ENCODE assay signal across 1 cellular context in the genomic region with DNA sequence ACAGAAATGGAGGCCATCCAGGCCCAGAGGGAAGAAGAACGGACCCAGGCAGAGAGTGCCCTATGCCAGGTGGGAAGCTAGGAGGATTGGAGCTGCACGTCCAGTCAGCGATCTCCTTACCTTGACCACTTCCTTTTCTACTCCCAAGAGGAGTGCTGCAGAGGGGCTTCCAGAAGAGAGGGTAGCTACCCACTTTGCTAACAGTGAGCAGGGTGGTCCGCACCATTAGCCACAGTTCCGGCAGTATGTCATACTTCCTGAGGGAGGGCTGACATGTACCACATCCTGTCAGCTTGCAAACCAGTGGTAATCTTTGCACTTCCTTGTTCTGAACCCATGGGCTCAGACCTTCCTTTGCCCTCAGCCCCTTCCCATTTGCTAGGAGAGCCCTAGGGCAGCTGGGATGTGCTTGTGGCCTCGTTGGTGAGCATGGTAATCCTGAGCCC.
TF ChIP-seq lines count a peak whose summit lies in the region.

No MANE protein-coding gene starts in this region.

TF ChIP-seq in GM12878, 131 proteins besides CTCF, POLR2A, EP300 and RAD21 (continued from another document and continues in another):
- TF ChIP-seq, protein P1, sequence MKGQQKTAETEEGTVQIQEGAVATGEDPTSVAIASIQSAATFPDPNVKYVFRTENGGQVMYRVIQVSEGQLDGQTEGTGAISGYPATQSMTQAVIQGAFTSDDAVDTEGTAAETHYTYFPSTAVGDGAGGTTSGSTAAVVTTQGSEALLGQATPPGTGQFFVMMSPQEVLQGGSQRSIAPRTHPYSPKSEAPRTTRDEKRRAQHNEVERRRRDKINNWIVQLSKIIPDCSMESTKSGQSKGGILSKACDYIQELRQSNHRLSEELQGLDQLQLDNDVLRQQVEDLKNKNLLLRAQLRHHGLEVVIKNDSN (IDR thresholded peaks at IDR 0.05; ENCODE audit: borderline replicate concordance, extremely low read length, insufficient read depth, low read depth, low read length): no peak
- TF ChIP-seq ESRRA (IDR thresholded peaks at IDR 0.05; ENCODE audit: low read length) (no peak), RAD51 (IDR thresholded peaks at IDR 0.05) (no peak), DPF2 (IDR thresholded peaks at IDR 0.05) (peak; percentile 39; the same call in 1 of the 2 replicates), ZNF274 (IDR thresholded peaks at IDR 0.05; ENCODE audit: insufficient read depth, insufficient read length) (no peak), NR2C1 (IDR thresholded peaks at IDR 0.05) (no peak), ZZZ3 (IDR thresholded peaks at IDR 0.05; ENCODE audit: control insufficient read depth, insufficient read length, low read depth) (no peak), NFYA (IDR thresholded peaks at IDR 0.05; ENCODE audit: borderline replicate concordance, low read depth, low read length) (no peak), IKZF2 (IDR thresholded peaks at IDR 0.05) (peak; percentile 44 to 47; a peak in 2 of 4 replicates), TBL1XR1 (IDR thresholded peaks at IDR 0.05; ENCODE audit: low read depth, low read length) (no peak), NBN (IDR thresholded peaks at IDR 0.05) (no peak), SMC3 (IDR thresholded peaks at IDR 0.05; ENCODE audit: borderline replicate concordance, low read length) (no peak), ASH2L (IDR thresholded peaks at IDR 0.05; ENCODE audit: borderline replicate concordance, low read depth) (no peak), STAT3 (IDR thresholded peaks at IDR 0.05; ENCODE audit: low read depth, low read length) (no peak), TCF3 (IDR thresholded peaks at IDR 0.05; ENCODE audit: borderline replicate concordance, insufficient read depth, low read depth, low read length) (0 out of 2 replicates have a peak, but pooled peaks have one; percentile 34), SUZ12 (IDR thresholded peaks at IDR 0.05; ENCODE audit: unreplicated experiment) (no peak), JUND (IDR thresholded peaks at IDR 0.05; ENCODE audit: low read depth, low read length) (no peak), CREM (IDR thresholded peaks at IDR 0.05; ENCODE audit: low read depth) (0 out of 2 replicates have a peak, but pooled peaks have one; percentile 16), PAX5 (IDR thresholded peaks at IDR 0.05; ENCODE audit: borderline replicate concordance, low read depth, low read length) (peak; percentile 30; the same call in 1 of the 2 replicates), YBX1 (IDR thresholded peaks at IDR 0.05) (no peak), NFIC (IDR thresholded peaks at IDR 0.05; ENCODE audit: low read depth, low read length) (no peak), KAT2A (conservative IDR thresholded peaks at IDR 0.05; ENCODE audit: control insufficient read depth, low read depth, low read length) (no peak), ZNF207 (IDR thresholded peaks at IDR 0.05; ENCODE audit: borderline replicate concordance) (no peak), BRCA1 (IDR thresholded peaks at IDR 0.05; ENCODE audit: low read depth, low read length) (no peak), RFX5 (IDR thresholded peaks at IDR 0.05; ENCODE audit: low read depth, low read length) (no peak), CREB1 (IDR thresholded peaks at IDR 0.05; ENCODE audit: low read depth) (no peak; the same call in 1 of the 2 replicates), MYC (IDR thresholded peaks at IDR 0.05; ENCODE audit: insufficient read depth, insufficient read length, insufficient replicate concordance, low read length, severe bottlenecking) (no peak)
- TF ChIP-seq, protein P2, sequence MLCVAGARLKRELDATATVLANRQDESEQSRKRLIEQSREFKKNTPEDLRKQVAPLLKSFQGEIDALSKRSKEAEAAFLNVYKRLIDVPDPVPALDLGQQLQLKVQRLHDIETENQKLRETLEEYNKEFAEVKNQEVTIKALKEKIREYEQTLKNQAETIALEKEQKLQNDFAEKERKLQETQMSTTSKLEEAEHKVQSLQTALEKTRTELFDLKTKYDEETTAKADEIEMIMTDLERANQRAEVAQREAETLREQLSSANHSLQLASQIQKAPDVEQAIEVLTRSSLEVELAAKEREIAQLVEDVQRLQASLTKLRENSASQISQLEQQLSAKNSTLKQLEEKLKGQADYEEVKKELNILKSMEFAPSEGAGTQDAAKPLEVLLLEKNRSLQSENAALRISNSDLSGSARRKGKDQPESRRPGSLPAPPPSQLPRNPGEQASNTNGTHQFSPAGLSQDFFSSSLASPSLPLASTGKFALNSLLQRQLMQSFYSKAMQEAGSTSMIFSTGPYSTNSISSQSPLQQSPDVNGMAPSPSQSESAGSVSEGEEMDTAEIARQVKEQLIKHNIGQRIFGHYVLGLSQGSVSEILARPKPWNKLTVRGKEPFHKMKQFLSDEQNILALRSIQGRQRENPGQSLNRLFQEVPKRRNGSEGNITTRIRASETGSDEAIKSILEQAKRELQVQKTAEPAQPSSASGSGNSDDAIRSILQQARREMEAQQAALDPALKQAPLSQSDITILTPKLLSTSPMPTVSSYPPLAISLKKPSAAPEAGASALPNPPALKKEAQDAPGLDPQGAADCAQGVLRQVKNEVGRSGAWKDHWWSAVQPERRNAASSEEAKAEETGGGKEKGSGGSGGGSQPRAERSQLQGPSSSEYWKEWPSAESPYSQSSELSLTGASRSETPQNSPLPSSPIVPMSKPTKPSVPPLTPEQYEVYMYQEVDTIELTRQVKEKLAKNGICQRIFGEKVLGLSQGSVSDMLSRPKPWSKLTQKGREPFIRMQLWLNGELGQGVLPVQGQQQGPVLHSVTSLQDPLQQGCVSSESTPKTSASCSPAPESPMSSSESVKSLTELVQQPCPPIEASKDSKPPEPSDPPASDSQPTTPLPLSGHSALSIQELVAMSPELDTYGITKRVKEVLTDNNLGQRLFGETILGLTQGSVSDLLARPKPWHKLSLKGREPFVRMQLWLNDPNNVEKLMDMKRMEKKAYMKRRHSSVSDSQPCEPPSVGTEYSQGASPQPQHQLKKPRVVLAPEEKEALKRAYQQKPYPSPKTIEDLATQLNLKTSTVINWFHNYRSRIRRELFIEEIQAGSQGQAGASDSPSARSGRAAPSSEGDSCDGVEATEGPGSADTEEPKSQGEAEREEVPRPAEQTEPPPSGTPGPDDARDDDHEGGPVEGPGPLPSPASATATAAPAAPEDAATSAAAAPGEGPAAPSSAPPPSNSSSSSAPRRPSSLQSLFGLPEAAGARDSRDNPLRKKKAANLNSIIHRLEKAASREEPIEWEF (IDR thresholded peaks at IDR 0.05; ENCODE audit: insufficient replicate concordance, low read depth, low read length): no peak
- TF ChIP-seq, protein P3, sequence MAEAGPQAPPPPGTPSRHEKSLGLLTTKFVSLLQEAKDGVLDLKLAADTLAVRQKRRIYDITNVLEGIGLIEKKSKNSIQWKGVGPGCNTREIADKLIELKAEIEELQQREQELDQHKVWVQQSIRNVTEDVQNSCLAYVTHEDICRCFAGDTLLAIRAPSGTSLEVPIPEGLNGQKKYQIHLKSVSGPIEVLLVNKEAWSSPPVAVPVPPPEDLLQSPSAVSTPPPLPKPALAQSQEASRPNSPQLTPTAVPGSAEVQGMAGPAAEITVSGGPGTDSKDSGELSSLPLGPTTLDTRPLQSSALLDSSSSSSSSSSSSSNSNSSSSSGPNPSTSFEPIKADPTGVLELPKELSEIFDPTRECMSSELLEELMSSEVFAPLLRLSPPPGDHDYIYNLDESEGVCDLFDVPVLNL (IDR thresholded peaks at IDR 0.05; ENCODE audit: low read depth, low read length): no peak
- TF ChIP-seq, protein P4, sequence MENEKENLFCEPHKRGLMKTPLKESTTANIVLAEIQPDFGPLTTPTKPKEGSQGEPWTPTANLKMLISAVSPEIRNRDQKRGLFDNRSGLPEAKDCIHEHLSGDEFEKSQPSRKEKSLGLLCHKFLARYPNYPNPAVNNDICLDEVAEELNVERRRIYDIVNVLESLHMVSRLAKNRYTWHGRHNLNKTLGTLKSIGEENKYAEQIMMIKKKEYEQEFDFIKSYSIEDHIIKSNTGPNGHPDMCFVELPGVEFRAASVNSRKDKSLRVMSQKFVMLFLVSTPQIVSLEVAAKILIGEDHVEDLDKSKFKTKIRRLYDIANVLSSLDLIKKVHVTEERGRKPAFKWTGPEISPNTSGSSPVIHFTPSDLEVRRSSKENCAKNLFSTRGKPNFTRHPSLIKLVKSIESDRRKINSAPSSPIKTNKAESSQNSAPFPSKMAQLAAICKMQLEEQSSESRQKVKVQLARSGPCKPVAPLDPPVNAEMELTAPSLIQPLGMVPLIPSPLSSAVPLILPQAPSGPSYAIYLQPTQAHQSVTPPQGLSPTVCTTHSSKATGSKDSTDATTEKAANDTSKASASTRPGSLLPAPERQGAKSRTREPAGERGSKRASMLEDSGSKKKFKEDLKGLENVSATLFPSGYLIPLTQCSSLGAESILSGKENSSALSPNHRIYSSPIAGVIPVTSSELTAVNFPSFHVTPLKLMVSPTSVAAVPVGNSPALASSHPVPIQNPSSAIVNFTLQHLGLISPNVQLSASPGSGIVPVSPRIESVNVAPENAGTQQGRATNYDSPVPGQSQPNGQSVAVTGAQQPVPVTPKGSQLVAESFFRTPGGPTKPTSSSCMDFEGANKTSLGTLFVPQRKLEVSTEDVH (IDR thresholded peaks at IDR 0.05; ENCODE audit: low read depth, partially characterized antibody): no peak
- TF ChIP-seq, protein P5, sequence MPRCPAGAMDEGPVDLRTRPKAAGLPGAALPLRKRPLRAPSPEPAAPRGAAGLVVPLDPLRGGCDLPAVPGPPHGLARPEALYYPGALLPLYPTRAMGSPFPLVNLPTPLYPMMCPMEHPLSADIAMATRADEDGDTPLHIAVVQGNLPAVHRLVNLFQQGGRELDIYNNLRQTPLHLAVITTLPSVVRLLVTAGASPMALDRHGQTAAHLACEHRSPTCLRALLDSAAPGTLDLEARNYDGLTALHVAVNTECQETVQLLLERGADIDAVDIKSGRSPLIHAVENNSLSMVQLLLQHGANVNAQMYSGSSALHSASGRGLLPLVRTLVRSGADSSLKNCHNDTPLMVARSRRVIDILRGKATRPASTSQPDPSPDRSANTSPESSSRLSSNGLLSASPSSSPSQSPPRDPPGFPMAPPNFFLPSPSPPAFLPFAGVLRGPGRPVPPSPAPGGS (IDR thresholded peaks at IDR 0.05; ENCODE audit: borderline replicate concordance, insufficient read depth, low read depth, low read length, poor library complexity, severe bottlenecking): no peak
- TF ChIP-seq, protein P6, sequence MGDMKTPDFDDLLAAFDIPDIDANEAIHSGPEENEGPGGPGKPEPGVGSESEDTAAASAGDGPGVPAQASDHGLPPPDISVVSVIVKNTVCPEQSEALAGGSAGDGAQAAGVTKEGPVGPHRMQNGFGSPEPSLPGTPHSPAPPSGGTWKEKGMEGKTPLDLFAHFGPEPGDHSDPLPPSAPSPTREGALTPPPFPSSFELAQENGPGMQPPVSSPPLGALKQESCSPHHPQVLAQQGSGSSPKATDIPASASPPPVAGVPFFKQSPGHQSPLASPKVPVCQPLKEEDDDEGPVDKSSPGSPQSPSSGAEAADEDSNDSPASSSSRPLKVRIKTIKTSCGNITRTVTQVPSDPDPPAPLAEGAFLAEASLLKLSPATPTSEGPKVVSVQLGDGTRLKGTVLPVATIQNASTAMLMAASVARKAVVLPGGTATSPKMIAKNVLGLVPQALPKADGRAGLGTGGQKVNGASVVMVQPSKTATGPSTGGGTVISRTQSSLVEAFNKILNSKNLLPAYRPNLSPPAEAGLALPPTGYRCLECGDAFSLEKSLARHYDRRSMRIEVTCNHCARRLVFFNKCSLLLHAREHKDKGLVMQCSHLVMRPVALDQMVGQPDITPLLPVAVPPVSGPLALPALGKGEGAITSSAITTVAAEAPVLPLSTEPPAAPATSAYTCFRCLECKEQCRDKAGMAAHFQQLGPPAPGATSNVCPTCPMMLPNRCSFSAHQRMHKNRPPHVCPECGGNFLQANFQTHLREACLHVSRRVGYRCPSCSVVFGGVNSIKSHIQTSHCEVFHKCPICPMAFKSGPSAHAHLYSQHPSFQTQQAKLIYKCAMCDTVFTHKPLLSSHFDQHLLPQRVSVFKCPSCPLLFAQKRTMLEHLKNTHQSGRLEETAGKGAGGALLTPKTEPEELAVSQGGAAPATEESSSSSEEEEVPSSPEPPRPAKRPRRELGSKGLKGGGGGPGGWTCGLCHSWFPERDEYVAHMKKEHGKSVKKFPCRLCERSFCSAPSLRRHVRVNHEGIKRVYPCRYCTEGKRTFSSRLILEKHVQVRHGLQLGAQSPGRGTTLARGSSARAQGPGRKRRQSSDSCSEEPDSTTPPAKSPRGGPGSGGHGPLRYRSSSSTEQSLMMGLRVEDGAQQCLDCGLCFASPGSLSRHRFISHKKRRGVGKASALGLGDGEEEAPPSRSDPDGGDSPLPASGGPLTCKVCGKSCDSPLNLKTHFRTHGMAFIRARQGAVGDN (IDR thresholded peaks at IDR 0.05): peak; percentile 89
- TF ChIP-seq, protein P7, sequence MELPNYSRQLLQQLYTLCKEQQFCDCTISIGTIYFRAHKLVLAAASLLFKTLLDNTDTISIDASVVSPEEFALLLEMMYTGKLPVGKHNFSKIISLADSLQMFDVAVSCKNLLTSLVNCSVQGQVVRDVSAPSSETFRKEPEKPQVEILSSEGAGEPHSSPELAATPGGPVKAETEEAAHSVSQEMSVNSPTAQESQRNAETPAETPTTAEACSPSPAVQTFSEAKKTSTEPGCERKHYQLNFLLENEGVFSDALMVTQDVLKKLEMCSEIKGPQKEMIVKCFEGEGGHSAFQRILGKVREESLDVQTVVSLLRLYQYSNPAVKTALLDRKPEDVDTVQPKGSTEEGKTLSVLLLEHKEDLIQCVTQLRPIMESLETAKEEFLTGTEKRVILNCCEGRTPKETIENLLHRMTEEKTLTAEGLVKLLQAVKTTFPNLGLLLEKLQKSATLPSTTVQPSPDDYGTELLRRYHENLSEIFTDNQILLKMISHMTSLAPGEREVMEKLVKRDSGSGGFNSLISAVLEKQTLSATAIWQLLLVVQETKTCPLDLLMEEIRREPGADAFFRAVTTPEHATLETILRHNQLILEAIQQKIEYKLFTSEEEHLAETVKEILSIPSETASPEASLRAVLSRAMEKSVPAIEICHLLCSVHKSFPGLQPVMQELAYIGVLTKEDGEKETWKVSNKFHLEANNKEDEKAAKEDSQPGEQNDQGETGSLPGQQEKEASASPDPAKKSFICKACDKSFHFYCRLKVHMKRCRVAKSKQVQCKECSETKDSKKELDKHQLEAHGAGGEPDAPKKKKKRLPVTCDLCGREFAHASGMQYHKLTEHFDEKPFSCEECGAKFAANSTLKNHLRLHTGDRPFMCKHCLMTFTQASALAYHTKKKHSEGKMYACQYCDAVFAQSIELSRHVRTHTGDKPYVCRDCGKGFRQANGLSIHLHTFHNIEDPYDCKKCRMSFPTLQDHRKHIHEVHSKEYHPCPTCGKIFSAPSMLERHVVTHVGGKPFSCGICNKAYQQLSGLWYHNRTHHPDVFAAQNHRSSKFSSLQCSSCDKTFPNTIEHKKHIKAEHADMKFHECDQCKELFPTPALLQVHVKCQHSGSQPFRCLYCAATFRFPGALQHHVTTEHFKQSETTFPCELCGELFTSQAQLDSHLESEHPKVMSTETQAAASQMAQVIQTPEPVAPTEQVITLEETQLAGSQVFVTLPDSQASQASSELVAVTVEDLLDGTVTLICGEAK (IDR thresholded peaks at IDR 0.05; ENCODE audit: borderline replicate concordance): peak; percentile 82
- TF ChIP-seq, protein P8, sequence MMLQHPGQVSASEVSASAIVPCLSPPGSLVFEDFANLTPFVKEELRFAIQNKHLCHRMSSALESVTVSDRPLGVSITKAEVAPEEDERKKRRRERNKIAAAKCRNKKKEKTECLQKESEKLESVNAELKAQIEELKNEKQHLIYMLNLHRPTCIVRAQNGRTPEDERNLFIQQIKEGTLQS (IDR thresholded peaks at IDR 0.05; ENCODE audit: borderline replicate concordance, extremely low read depth, low read depth, low read length): no peak
